8 cellular contexts compared by ENCODE assay signal in the genomic region with DNA sequence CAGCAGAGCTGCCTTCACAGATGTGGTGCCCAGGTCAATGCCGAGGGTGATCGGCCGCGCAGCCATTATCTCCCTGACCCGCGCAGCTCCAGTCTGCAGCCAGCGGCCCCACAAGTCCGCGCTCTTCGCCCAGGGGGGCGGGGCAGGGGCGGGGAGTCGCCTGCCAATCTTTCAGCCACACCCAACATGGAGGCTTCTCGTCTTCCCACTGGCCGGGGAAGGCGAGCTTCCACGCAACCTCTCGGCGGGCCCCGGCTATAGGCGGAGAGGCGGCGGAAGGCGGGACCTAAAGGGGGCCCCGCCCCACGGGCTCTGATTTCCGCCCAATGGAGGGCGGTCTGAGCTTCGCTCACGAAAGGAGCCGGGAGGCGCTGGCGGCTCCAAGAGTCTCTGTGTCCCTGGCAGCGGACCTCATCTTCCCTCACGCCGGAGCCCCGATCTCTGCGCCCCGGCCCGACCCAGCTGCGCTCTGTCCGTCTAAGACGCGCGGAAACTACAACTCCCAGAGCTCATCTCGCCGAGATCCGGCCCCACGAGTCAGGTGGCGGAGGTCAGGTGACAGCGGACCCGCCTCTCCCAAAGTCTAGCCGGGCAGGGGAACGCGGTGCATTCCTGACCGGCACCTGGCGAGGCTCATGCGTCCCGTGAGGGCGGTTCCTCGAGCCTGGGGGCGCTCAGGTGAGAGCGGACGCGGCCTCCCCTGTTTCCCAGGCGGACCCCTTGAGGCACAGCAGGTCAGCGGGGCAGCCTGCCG. TPM values are rescaled to one million over a fixed set of nuclear protein-coding genes. Genes with fewer than 3 reads are reported as not detected.
DNase-seq lines count a peak whose midpoint lies in the region; ATAC-seq and TF ChIP-seq lines count a peak whose summit lies in the region.

A gene (plus strand): TSS at position 607 of the 754 bp plus-strand sequence. CDS start 3,447 bp downstream, outside the sequence.
A gene with protein sequence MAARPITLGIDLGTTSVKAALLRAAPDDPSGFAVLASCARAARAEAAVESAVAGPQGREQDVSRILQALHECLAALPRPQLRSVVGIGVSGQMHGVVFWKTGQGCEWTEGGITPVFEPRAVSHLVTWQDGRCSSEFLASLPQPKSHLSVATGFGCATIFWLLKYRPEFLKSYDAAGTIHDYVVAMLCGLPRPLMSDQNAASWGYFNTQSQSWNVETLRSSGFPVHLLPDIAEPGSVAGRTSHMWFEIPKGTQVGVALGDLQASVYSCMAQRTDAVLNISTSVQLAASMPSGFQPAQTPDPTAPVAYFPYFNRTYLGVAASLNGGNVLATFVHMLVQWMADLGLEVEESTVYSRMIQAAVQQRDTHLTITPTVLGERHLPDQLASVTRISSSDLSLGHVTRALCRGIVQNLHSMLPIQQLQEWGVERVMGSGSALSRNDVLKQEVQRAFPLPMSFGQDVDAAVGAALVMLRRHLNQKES (minus strand): TSS at position 97 of the 754 bp plus-strand sequence. CDS start 31 bp downstream, at position 66.

- peaks cover 8% of the 10 kb centered on the region for H3K4me1 ChIP-seq in CD8-positive, alpha-beta T cell (ENCODE audit: insufficient read depth, low read length)
- H3K4me1 ChIP-seq in lung (ENCODE audit: control insufficient read depth in 2 of 2, insufficient read depth in 2 of 2, low read length in 2 of 2): peaks cover 0 to 17% of the 10 kb centered on the region in 2 donors

- DNase-seq in CD8-positive, alpha-beta T cell: peak; percentile 86 to 95 (median 93)
- DNase-seq in HS-27A (ENCODE audit: low read depth) (peak; percentile 48), NK-92 (lab: John Stamatoyannopoulos, UW; ENCODE audit: unreplicated experiment) (peak; percentile 58), lung (ENCODE audit: low spot score) (peak; percentile 97)
- peak; percentile 75 to 93 for DNase-seq in activated CD8-positive, alpha-beta memory T cell treated with anti-CD3 and anti-CD28 coated beads for 1 hour (ENCODE audit: extremely low read depth in 1 of 2, low read depth in 1 of 2)
- DNase-seq in effector CD4-positive, alpha-beta T cell: peak; percentile 92
- DNase-seq in stimulated activated CD4-positive, alpha-beta T cell treated with anti-CD3 and anti-CD28 coated beads, TNF-alpha, amount 100 ng/mL, for 4 hours (ENCODE audit: low read depth in 3 of 3): peak; percentile 88 to 91 (median 90)

- CTCF ChIA-PET in CD8-positive, alpha-beta T cell (lab: Charles Lee): interaction anchor here (0.6 to 1.3 kb wide), 2 partner anchors 588 to 1187 kb away, joined by 3 to 4 read pairs; no protein-coding TSS in a partner anchor

- H3K4me3 ChIP-seq in CD8-positive, alpha-beta T cell (ENCODE audit: low read depth, low read length): peak within 1 kb of the TSS; percentile 93
- H3K4me3 ChIP-seq in lung: peak within 1 kb of the TSS; percentile 95

- no peaks in the 10 kb centered on the region for H3K9me3 Mint-ChIP-seq in CD8-positive, alpha-beta T cell

- H3K27ac ChIP-seq in CD8-positive, alpha-beta T cell (ENCODE audit: low read depth, low read length): peak within 1 kb of the TSS; percentile 90
- peak within 1 kb of the TSS; percentile 98 to 100 for H3K27ac ChIP-seq in lung (ENCODE audit: low read depth in 1 of 2, low read length in 1 of 2)

- peak within 1 kb of the TSS; percentile 97 for H3K4me3 Mint-ChIP-seq in CD8-positive, alpha-beta T cell

- H3K9me3 ChIP-seq in CD8-positive, alpha-beta T cell (ENCODE audit: low read length): no peaks in the 10 kb centered on the region
- no peaks in the 10 kb centered on the region for H3K9me3 ChIP-seq in lung (ENCODE audit: control insufficient read depth in 2 of 2, insufficient read depth in 1 of 2, low read length in 1 of 2)

- ATAC-seq in CD8-positive, alpha-beta T cell: peak; percentile 98
- peak; percentile 94 for ATAC-seq in GM19467 (IDR thresholded peaks at IDR 0.05; ENCODE audit: unreplicated experiment)
- ATAC-seq in lung (ENCODE audit: insufficient read depth, low FRiP score): peak; percentile 98

- peaks cover 13% of the 10 kb centered on the region for H3K36me3 Mint-ChIP-seq in CD8-positive, alpha-beta T cell

- H3K4me1 Mint-ChIP-seq in CD8-positive, alpha-beta T cell (ENCODE audit: low read depth): peaks cover 26% of the 10 kb centered on the region

- H3K36me3 ChIP-seq in CD8-positive, alpha-beta T cell (ENCODE audit: insufficient read depth, low read length): no peaks in the 10 kb centered on the region
- H3K36me3 ChIP-seq in lung (ENCODE audit: control insufficient read depth in 2 of 2, insufficient read depth in 2 of 2, low read length in 2 of 2): peaks cover 0 to 12% of the 10 kb centered on the region in 2 donors

- no peaks in the 10 kb centered on the region for H3K27me3 ChIP-seq in CD8-positive, alpha-beta T cell (ENCODE audit: insufficient read depth, low read length)
- no peaks in the 10 kb centered on the region for H3K27me3 ChIP-seq in lung (ENCODE audit: control insufficient read depth, insufficient read depth)

- no peaks in the 10 kb centered on the region for H3K27me3 Mint-ChIP-seq in CD8-positive, alpha-beta T cell (ENCODE audit: low read depth)

- POLR2A ChIA-PET in CD8-positive, alpha-beta T cell (lab: Charles Lee): interaction anchor here (0.8 to 2.1 kb wide), 7 partner anchors 9 to 209 kb away, joined by 3 to 10 read pairs (median 4); a partner anchor contains a TSS

- intact Hi-C loops in CD8-positive, alpha-beta T cell (cut with DNase I, micrococcal nuclease): loop anchor here (1.0 to 10.0 kb wide), 6 partner anchors 32 to 1848 kb away; a partner anchor contains a TSS

- WGBS in lung, 2 donors: 0% methylated on average over 68 of the region's 68 CpGs

- peak within 1 kb of the TSS; percentile 99 for H3K27ac Mint-ChIP-seq in CD8-positive, alpha-beta T cell

- no peak for TF ChIP-seq CTCF in CD8-positive, alpha-beta T cell (IDR thresholded peaks at IDR 0.05)
- TF ChIP-seq CTCF in lung (IDR thresholded peaks at IDR 0.05; ENCODE audit: control extremely low read depth, extremely low read depth): no peak

RNA-seq across cellular contexts. Expression of the first gene that starts in this region (rescaled TPM):
- total RNA-seq in CD8-positive, alpha-beta T cell: 1 to 10 TPM; 3.1 to 4.2 TPM
- 10 to 100 TPM; 14.3 to 24.9 TPM for total RNA-seq in lung
- 10 to 100 TPM in 1 of 2 donors, 1 to 10 TPM in 1; 7.7 to 24.1 TPM for polyA plus RNA-seq in lung

RNA-seq across cellular contexts. Expression of the second gene that starts in this region (rescaled TPM):
- total RNA-seq in CD8-positive, alpha-beta T cell: 1 to 10 TPM; 2.4 to 3.0 TPM
- total RNA-seq in lung: 10 to 100 TPM; 15.9 to 16.8 TPM
- 1 to 10 TPM; 4.9 to 6.7 TPM for polyA plus RNA-seq in lung

Comparison
In these comparisons a context has a peak if more than half of its experiments do, and no peak if none do; other contexts are left out.
1. Peak in every context shown above with its lines: DNase-seq, ATAC-seq, H3K4me3 ChIP-seq and H3K27ac ChIP-seq.
2. RNA of the second gene that starts in this region (total RNA-seq): 15.9 to 16.8 TPM in lung; 2.4 to 3.0 TPM in CD8-positive, alpha-beta T cell; every median in the first group is over 4 times any median in the second.